ENCODE assay signal across 1 cellular context in genomic region chr10:70578371-70578947, GRCh38.
TF ChIP-seq lines count a peak whose summit lies in the region.

No MANE protein-coding gene starts in this region.

TF ChIP-seq in K562, 482 proteins besides CTCF, POLR2A, EP300 and RAD21 (continued from another document and continues in another):
- no peak for TF ChIP-seq CEBPZ (IDR thresholded peaks at IDR 0.05; ENCODE audit: borderline replicate concordance, low read depth, low read length)
- peak; percentile 87 for TF ChIP-seq DPF2 (IDR thresholded peaks at IDR 0.05)
- TF ChIP-seq L3MBTL2 (IDR thresholded peaks at IDR 0.05) = peak; percentile 37
- TF ChIP-seq CBFA2T3 (IDR thresholded peaks at IDR 0.05) = 0 out of 2 replicates have a peak, but pooled peaks have one; percentile 6
- TF ChIP-seq MXI1 (IDR thresholded peaks at IDR 0.05; ENCODE audit: low read depth, low read length) = no peak
- peak in 1 of 2 experiments; percentile 35; a peak in 1 of 4 replicates for TF ChIP-seq RCOR1 (IDR thresholded peaks at IDR 0.05; ENCODE audit: borderline replicate concordance in 1 of 2, low read depth in 2 of 2, low read length in 2 of 2)
- no peak for TF ChIP-seq MEF2D (tag; conservative IDR thresholded peaks at IDR 0.05; ENCODE audit: low read depth)
- TF ChIP-seq ZBTB7A (IDR thresholded peaks at IDR 0.05; ENCODE audit: borderline replicate concordance, control insufficient read depth, low read depth, low read length) = no peak
- peak in 1 of 3 experiments; percentile 73; a peak in 2 of 6 replicates for TF ChIP-seq ZBTB11 (CRISPR knock-in tag; IDR thresholded peaks at IDR 0.05)
- TF ChIP-seq, protein P1, sequence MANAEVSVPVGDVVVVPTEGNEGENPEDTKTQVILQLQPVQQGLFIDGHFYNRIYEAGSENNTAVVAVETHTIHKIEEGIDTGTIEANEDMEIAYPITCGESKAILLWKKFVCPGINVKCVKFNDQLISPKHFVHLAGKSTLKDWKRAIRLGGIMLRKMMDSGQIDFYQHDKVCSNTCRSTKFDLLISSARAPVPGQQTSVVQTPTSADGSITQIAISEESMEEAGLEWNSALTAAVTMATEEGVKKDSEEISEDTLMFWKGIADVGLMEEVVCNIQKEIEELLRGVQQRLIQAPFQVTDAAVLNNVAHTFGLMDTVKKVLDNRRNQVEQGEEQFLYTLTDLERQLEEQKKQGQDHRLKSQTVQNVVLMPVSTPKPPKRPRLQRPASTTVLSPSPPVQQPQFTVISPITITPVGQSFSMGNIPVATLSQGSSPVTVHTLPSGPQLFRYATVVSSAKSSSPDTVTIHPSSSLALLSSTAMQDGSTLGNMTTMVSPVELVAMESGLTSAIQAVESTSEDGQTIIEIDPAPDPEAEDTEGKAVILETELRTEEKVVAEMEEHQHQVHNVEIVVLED (CRISPR knock-in tag; IDR thresholded peaks at IDR 0.05) = no peak
- TF ChIP-seq HNRNPL (IDR thresholded peaks at IDR 0.05; ENCODE audit: low read depth, low read length) = no peak
- TF ChIP-seq TAF15 (IDR thresholded peaks at IDR 0.05; ENCODE audit: low read depth, low read length) = no peak
- TF ChIP-seq HDAC3 (IDR thresholded peaks at IDR 0.05; ENCODE audit: borderline replicate concordance, partially characterized antibody) = peak; percentile 25
- TF ChIP-seq HLTF (IDR thresholded peaks at IDR 0.05) = 0 out of 2 replicates have a peak, but pooled peaks have one; percentile 59
- TF ChIP-seq ARHGAP35 (IDR thresholded peaks at IDR 0.05; ENCODE audit: partially characterized antibody) = no peak
- peak in 1 of 2 experiments; percentile 36; a peak in 1 of 4 replicates for TF ChIP-seq FOXA3 (CRISPR knock-in tag; conservative IDR thresholded peaks at IDR 0.05 in 1 of 2, IDR thresholded peaks at IDR 0.05 in 1 of 2)
- peak; percentile 91 for TF ChIP-seq SMARCE1 (IDR thresholded peaks at IDR 0.05)
- TF ChIP-seq POLR2B (IDR thresholded peaks at IDR 0.05; ENCODE audit: low read depth, partially characterized antibody) = no peak
- no peak for TF ChIP-seq ZNF764 (CRISPR knock-in tag; IDR thresholded peaks at IDR 0.05; ENCODE audit: low read depth)
- TF ChIP-seq CTBP1 (IDR thresholded peaks at IDR 0.05; ENCODE audit: borderline replicate concordance) = peak; percentile 43; the same call in 1 of the 2 replicates
- TF ChIP-seq, protein P2, sequence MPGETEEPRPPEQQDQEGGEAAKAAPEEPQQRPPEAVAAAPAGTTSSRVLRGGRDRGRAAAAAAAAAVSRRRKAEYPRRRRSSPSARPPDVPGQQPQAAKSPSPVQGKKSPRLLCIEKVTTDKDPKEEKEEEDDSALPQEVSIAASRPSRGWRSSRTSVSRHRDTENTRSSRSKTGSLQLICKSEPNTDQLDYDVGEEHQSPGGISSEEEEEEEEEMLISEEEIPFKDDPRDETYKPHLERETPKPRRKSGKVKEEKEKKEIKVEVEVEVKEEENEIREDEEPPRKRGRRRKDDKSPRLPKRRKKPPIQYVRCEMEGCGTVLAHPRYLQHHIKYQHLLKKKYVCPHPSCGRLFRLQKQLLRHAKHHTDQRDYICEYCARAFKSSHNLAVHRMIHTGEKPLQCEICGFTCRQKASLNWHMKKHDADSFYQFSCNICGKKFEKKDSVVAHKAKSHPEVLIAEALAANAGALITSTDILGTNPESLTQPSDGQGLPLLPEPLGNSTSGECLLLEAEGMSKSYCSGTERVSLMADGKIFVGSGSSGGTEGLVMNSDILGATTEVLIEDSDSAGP (CRISPR knock-in tag; IDR thresholded peaks at IDR 0.05) = no peak
- TF ChIP-seq ZBTB40 (IDR thresholded peaks at IDR 0.05) = 0 out of 2 replicates have a peak, but pooled peaks have one; percentile 43
- no peak for TF ChIP-seq ZBTB40 (CRISPR knock-in tag; IDR thresholded peaks at IDR 0.05)
- no peak for TF ChIP-seq HES1 (IDR thresholded peaks at IDR 0.05; ENCODE audit: low read depth)
- TF ChIP-seq HNRNPK (IDR thresholded peaks at IDR 0.05; ENCODE audit: low read depth, low read length, poor library complexity, severe bottlenecking) = no peak
- TF ChIP-seq FOXM1 (IDR thresholded peaks at IDR 0.05; ENCODE audit: low read depth) = 0 out of 2 replicates have a peak, but pooled peaks have one; percentile 17
- TF ChIP-seq FOXM1 (CRISPR knock-in tag; IDR thresholded peaks at IDR 0.05; ENCODE audit: low read depth) = no peak
- TF ChIP-seq ZNF830 (CRISPR knock-in tag; IDR thresholded peaks at IDR 0.05) = no peak
- TF ChIP-seq, protein P3, sequence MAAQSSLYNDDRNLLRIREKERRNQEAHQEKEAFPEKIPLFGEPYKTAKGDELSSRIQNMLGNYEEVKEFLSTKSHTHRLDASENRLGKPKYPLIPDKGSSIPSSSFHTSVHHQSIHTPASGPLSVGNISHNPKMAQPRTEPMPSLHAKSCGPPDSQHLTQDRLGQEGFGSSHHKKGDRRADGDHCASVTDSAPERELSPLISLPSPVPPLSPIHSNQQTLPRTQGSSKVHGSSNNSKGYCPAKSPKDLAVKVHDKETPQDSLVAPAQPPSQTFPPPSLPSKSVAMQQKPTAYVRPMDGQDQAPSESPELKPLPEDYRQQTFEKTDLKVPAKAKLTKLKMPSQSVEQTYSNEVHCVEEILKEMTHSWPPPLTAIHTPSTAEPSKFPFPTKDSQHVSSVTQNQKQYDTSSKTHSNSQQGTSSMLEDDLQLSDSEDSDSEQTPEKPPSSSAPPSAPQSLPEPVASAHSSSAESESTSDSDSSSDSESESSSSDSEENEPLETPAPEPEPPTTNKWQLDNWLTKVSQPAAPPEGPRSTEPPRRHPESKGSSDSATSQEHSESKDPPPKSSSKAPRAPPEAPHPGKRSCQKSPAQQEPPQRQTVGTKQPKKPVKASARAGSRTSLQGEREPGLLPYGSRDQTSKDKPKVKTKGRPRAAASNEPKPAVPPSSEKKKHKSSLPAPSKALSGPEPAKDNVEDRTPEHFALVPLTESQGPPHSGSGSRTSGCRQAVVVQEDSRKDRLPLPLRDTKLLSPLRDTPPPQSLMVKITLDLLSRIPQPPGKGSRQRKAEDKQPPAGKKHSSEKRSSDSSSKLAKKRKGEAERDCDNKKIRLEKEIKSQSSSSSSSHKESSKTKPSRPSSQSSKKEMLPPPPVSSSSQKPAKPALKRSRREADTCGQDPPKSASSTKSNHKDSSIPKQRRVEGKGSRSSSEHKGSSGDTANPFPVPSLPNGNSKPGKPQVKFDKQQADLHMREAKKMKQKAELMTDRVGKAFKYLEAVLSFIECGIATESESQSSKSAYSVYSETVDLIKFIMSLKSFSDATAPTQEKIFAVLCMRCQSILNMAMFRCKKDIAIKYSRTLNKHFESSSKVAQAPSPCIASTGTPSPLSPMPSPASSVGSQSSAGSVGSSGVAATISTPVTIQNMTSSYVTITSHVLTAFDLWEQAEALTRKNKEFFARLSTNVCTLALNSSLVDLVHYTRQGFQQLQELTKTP (IDR thresholded peaks at IDR 0.05; ENCODE audit: low read depth in 1 of 2, partially characterized antibody in 2 of 2) = peak; percentile 20 to 37
- TF ChIP-seq MEF2A (IDR thresholded peaks at IDR 0.05; ENCODE audit: control insufficient read depth, low read depth, low read length) = no peak
- TF ChIP-seq HDAC2 (IDR thresholded peaks at IDR 0.05) = 0 out of 2 replicates have a peak, but pooled peaks have one; percentile 32
- peak; percentile 68 for TF ChIP-seq EHMT2 (IDR thresholded peaks at IDR 0.05)
- no peak for TF ChIP-seq TCF3 (CRISPR knock-in tag; IDR thresholded peaks at IDR 0.05)
